18 cellular contexts compared by ENCODE assay signal in genomic region chr16:15037003-15037402, GRCh38.
"Had no signal": no experiment of that assay in that cellular context is flagged by ENCODE, and none has a peak within 500 bp of the region (broad histone marks: within the 10 kb centered on the region; RNA-seq: fewer than 3 reads in every experiment).

No MANE protein-coding gene starts in this region.

- H3K9me3 Mint-ChIP-seq: activated CD4-positive, alpha-beta T cell treated with anti-CD3 and anti-CD28 coated beads, Interleukin-2, amount 10 ng/mL, durations not matched to agents 24 days and 14 days; activated CD8-positive, alpha-beta T cell treated with anti-CD3 and anti-CD28 coated beads for 36 hours; activated naive CD4-positive, alpha-beta T cell treated with anti-CD3 and anti-CD28 coated beads, Interleukin-2, amount 10 ng/mL, durations not matched to agents 7 days and 5 days; activated naive CD8-positive, alpha-beta T cell treated with anti-CD3 and anti-CD28 coated beads, Interleukin-2, amount 50 U/mL, for 24 hours; activated T-helper 17 cell treated with anti-CD3 and anti-CD28 coated beads, Interleukin-2, amount 50 U/mL, for 72 hours; brain; natural killer cell treated with Interleukin-12 subunit alpha and Interleukin-12 subunit beta and Interleukin-15 and Interleukin-18, amount 100 ng/mL, for 72 hours had no signal

- H3K4me1 ChIP-seq: colonic mucosa had no signal

- H3K4me1 Mint-ChIP-seq: activated CD4-positive, alpha-beta T cell treated with anti-CD3 and anti-CD28 coated beads, Interleukin-2, amount 10 ng/mL, durations not matched to agents 24 days and 14 days; activated naive CD4-positive, alpha-beta T cell treated with anti-CD3 and anti-CD28 coated beads, Interleukin-2, amount 10 ng/mL, durations not matched to agents 7 days and 5 days; activated naive CD8-positive, alpha-beta T cell treated with anti-CD3 and anti-CD28 coated beads, Interleukin-2, amount 50 U/mL, for 24 hours; activated T-helper 17 cell treated with anti-CD3 and anti-CD28 coated beads, Interleukin-2, amount 50 U/mL, for 72 hours had no signal

- H3K27ac Mint-ChIP-seq: activated CD4-positive, alpha-beta T cell treated with anti-CD3 and anti-CD28 coated beads, Interleukin-2, amount 10 ng/mL, durations not matched to agents 24 days and 14 days; activated naive CD4-positive, alpha-beta T cell treated with anti-CD3 and anti-CD28 coated beads, Interleukin-2, amount 10 ng/mL, durations not matched to agents 7 days and 5 days; activated naive CD8-positive, alpha-beta T cell treated with anti-CD3 and anti-CD28 coated beads, Interleukin-2, amount 50 U/mL, for 24 hours; activated T-helper 17 cell treated with anti-CD3 and anti-CD28 coated beads, Interleukin-2, amount 50 U/mL, for 72 hours; natural killer cell treated with Interleukin-12 subunit alpha and Interleukin-12 subunit beta and Interleukin-15 and Interleukin-18, amount 100 ng/mL, for 72 hours had no signal

- H3K9me3 ChIP-seq: colonic mucosa, neutrophil, tibial nerve, uterus had no signal

- H3K36me3 ChIP-seq: uterus had no signal

- ATAC-seq: activated CD8-positive, alpha-beta T cell treated with anti-CD3 and anti-CD28 coated beads for 36 hours; activated naive CD8-positive, alpha-beta T cell treated with anti-CD3 and anti-CD28 coated beads, Interleukin-2, amount 50 U/mL, for 24 hours; activated T-helper 17 cell treated with anti-CD3 and anti-CD28 coated beads, Interleukin-2, amount 50 U/mL, for 72 hours; left ventricle myocardium superior had no signal

- H3K27ac ChIP-seq: colonic mucosa, neutrophil, tibial nerve, uterus had no signal

- H3K27me3 Mint-ChIP-seq: activated CD4-positive, alpha-beta T cell treated with anti-CD3 and anti-CD28 coated beads, Interleukin-2, amount 10 ng/mL, durations not matched to agents 24 days and 14 days; activated CD8-positive, alpha-beta T cell treated with anti-CD3 and anti-CD28 coated beads for 36 hours; activated naive CD4-positive, alpha-beta T cell treated with anti-CD3 and anti-CD28 coated beads, Interleukin-2, amount 10 ng/mL, durations not matched to agents 7 days and 5 days; activated naive CD8-positive, alpha-beta T cell treated with anti-CD3 and anti-CD28 coated beads, Interleukin-2, amount 50 U/mL, for 24 hours; activated T-helper 17 cell treated with anti-CD3 and anti-CD28 coated beads, Interleukin-2, amount 50 U/mL, for 72 hours; brain; natural killer cell treated with Interleukin-12 subunit alpha and Interleukin-12 subunit beta and Interleukin-15 and Interleukin-18, amount 100 ng/mL, for 72 hours had no signal

- DNase-seq: activated CD4-positive, alpha-beta T cell treated with anti-CD3 and anti-CD28 coated beads, Interleukin-2, amount 10 ng/mL, durations not matched to agents 24 days and 14 days; activated CD4-positive, CD25-positive, alpha-beta regulatory T cell; activated CD8-positive, alpha-beta T cell treated with anti-CD3 and anti-CD28 coated beads for 36 hours; activated naive CD4-positive, alpha-beta T cell treated with anti-CD3 and anti-CD28 coated beads, Interleukin-2, amount 10 ng/mL, durations not matched to agents 7 days and 5 days; activated naive CD8-positive, alpha-beta T cell treated with anti-CD3 and anti-CD28 coated beads, Interleukin-2, amount 50 U/mL, for 24 hours; activated T-cell treated with anti-CD3 and anti-CD28 coated beads, Interleukin-2, amount 50 U/mL, for 1 hour; central memory CD4-positive, alpha-beta T cell; colonic mucosa; foreskin melanocyte; kidney glomerular epithelial cell; left ventricle myocardium superior; T-helper 9 cell; uterus had no signal

- H3K4me3 Mint-ChIP-seq: activated CD4-positive, alpha-beta T cell treated with anti-CD3 and anti-CD28 coated beads, Interleukin-2, amount 10 ng/mL, durations not matched to agents 24 days and 14 days; activated CD8-positive, alpha-beta T cell treated with anti-CD3 and anti-CD28 coated beads for 36 hours; activated naive CD4-positive, alpha-beta T cell treated with anti-CD3 and anti-CD28 coated beads, Interleukin-2, amount 10 ng/mL, durations not matched to agents 7 days and 5 days; activated naive CD8-positive, alpha-beta T cell treated with anti-CD3 and anti-CD28 coated beads, Interleukin-2, amount 50 U/mL, for 24 hours; activated T-helper 17 cell treated with anti-CD3 and anti-CD28 coated beads, Interleukin-2, amount 50 U/mL, for 72 hours; brain; natural killer cell treated with Interleukin-12 subunit alpha and Interleukin-12 subunit beta and Interleukin-15 and Interleukin-18, amount 100 ng/mL, for 72 hours had no signal

- H3K4me3 ChIP-seq: colonic mucosa, tibial nerve, uterus had no signal

- H3K27me3 ChIP-seq: colonic mucosa, neutrophil, tibial nerve, uterus had no signal
